1 cellular context compared by ENCODE assay signal in the genomic region with DNA sequence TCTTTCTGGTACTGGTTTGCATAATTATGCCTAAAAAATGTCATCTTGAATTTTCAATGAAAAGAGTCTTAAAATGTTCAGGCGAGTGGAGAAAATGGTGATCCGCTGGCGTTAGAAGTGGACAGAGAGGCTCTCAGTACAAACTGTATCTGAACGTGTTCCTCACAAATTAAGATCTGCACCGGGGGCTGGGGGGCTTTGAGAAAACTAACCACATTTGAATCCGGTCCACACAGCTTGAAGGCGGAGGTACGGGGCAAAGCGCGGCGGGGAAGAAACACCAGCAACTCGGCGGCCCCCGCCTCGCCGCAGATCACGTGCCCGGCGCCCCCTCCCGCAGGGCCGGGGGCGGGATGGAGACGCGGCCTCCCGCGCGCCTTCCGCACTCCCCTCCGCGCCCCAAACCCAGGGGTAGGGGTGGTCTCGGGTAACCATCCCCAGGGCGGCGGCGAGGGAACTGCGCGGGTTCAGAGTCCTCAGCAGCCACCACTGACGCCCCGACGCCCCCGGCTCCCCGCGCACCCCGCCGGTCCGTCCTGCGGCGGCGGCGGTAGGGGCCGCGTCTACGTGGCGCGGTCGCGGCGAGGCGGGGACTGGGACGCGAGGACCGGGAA.
TF ChIP-seq lines count a peak whose summit lies in the region.

No MANE protein-coding gene starts in this region.

TF ChIP-seq in GM12878, 131 proteins besides CTCF, POLR2A, EP300 and RAD21 (continued from another document):
- TF ChIP-seq, protein P1, sequence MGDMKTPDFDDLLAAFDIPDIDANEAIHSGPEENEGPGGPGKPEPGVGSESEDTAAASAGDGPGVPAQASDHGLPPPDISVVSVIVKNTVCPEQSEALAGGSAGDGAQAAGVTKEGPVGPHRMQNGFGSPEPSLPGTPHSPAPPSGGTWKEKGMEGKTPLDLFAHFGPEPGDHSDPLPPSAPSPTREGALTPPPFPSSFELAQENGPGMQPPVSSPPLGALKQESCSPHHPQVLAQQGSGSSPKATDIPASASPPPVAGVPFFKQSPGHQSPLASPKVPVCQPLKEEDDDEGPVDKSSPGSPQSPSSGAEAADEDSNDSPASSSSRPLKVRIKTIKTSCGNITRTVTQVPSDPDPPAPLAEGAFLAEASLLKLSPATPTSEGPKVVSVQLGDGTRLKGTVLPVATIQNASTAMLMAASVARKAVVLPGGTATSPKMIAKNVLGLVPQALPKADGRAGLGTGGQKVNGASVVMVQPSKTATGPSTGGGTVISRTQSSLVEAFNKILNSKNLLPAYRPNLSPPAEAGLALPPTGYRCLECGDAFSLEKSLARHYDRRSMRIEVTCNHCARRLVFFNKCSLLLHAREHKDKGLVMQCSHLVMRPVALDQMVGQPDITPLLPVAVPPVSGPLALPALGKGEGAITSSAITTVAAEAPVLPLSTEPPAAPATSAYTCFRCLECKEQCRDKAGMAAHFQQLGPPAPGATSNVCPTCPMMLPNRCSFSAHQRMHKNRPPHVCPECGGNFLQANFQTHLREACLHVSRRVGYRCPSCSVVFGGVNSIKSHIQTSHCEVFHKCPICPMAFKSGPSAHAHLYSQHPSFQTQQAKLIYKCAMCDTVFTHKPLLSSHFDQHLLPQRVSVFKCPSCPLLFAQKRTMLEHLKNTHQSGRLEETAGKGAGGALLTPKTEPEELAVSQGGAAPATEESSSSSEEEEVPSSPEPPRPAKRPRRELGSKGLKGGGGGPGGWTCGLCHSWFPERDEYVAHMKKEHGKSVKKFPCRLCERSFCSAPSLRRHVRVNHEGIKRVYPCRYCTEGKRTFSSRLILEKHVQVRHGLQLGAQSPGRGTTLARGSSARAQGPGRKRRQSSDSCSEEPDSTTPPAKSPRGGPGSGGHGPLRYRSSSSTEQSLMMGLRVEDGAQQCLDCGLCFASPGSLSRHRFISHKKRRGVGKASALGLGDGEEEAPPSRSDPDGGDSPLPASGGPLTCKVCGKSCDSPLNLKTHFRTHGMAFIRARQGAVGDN (IDR thresholded peaks at IDR 0.05) = peak; percentile 48; the same call in 1 of the 2 replicates
- TF ChIP-seq FOXM1 (IDR thresholded peaks at IDR 0.05; ENCODE audit: low read depth, low read length) (no peak), MTA2 (IDR thresholded peaks at IDR 0.05; ENCODE audit: low read depth) (no peak), FOXK2 (IDR thresholded peaks at IDR 0.05) (no peak), SMARCA5 (IDR thresholded peaks at IDR 0.05) (peak; percentile 43; the same call in 1 of the 2 replicates), CBX3 (IDR thresholded peaks at IDR 0.05; ENCODE audit: borderline replicate concordance, low read depth) (no peak), ZNF207 (IDR thresholded peaks at IDR 0.05; ENCODE audit: borderline replicate concordance) (0 out of 2 replicates have a peak, but pooled peaks have one; percentile 56), BACH1 (IDR thresholded peaks at IDR 0.05; ENCODE audit: borderline replicate concordance) (peak; percentile 30; the same call in 1 of the 2 replicates), TARDBP (IDR thresholded peaks at IDR 0.05; ENCODE audit: borderline replicate concordance) (no peak), USF2 (IDR thresholded peaks at IDR 0.05; ENCODE audit: borderline replicate concordance, low read depth, low read length) (peak; percentile 29), ZBTB4 (CRISPR knock-in tag; IDR thresholded peaks at IDR 0.05) (no peak), NR2F1 (conservative IDR thresholded peaks at IDR 0.05) (peak; percentile 46; the same call in 1 of the 2 replicates), ZNF24 (IDR thresholded peaks at IDR 0.05) (0 out of 2 replicates have a peak, but pooled peaks have one; percentile 30), WRNIP1 (IDR thresholded peaks at IDR 0.05; ENCODE audit: borderline replicate concordance, low read depth, low read length) (no peak), SMC3 (IDR thresholded peaks at IDR 0.05; ENCODE audit: borderline replicate concordance, low read length) (no peak), BMI1 (IDR thresholded peaks at IDR 0.05; ENCODE audit: borderline replicate concordance) (no peak), RAD51 (IDR thresholded peaks at IDR 0.05) (peak; percentile 65), IRF5 (IDR thresholded peaks at IDR 0.05; ENCODE audit: borderline replicate concordance) (0 out of 2 replicates have a peak, but pooled peaks have one; percentile 32), EGR1 (IDR thresholded peaks at IDR 0.05; ENCODE audit: borderline replicate concordance in 1 of 2, low read depth in 2 of 2, low read length in 2 of 2) (peak in 1 of 2 experiments; percentile 85; a peak in 2 of 3 replicates), MXI1 (IDR thresholded peaks at IDR 0.05; ENCODE audit: low read depth, low read length) (no peak), NRF1 (conservative IDR thresholded peaks at IDR 0.05; ENCODE audit: low read depth, low read length) (no peak), LARP7 (IDR thresholded peaks at IDR 0.05) (peak; percentile 76; the same call in 1 of the 2 replicates), YY1 (IDR thresholded peaks at IDR 0.05; ENCODE audit: low read depth, low read length) (peak; percentile 44; the same call in 1 of the 2 replicates), GABPA (IDR thresholded peaks at IDR 0.05; ENCODE audit: low read depth) (no peak), SUPT20H (IDR thresholded peaks at IDR 0.05; ENCODE audit: borderline replicate concordance, control insufficient read depth, low read depth, low read length) (no peak), POU2F2 (IDR thresholded peaks at IDR 0.05; ENCODE audit: borderline replicate concordance, low read depth, low read length) (0 out of 3 replicates have a peak, but pooled peaks have one; percentile 17), SPI1 (IDR thresholded peaks at IDR 0.05; ENCODE audit: borderline replicate concordance, insufficient read depth, low read depth, low read length) (no peak), GATAD2B (conservative IDR thresholded peaks at IDR 0.05; ENCODE audit: low read depth) (peak; percentile 92)
- TF ChIP-seq, protein P2, sequence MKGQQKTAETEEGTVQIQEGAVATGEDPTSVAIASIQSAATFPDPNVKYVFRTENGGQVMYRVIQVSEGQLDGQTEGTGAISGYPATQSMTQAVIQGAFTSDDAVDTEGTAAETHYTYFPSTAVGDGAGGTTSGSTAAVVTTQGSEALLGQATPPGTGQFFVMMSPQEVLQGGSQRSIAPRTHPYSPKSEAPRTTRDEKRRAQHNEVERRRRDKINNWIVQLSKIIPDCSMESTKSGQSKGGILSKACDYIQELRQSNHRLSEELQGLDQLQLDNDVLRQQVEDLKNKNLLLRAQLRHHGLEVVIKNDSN (IDR thresholded peaks at IDR 0.05; ENCODE audit: borderline replicate concordance, extremely low read length, insufficient read depth, low read depth, low read length) = peak; percentile 89
